26 cellular contexts compared by ENCODE assay signal in genomic region chrX:150312931-150313330, GRCh38. TPM values are rescaled to one million over a fixed set of nuclear protein-coding genes. Genes with fewer than 3 reads are reported as not detected.
DNase-seq lines count a peak whose midpoint lies in the region; TF ChIP-seq lines count a peak whose summit lies in the region.
"Had no signal": no experiment of that assay in that cellular context is flagged by ENCODE, and none has a peak within 500 bp of the region (broad histone marks: within the 10 kb centered on the region; RNA-seq: fewer than 3 reads in every experiment).

No MANE protein-coding gene starts in this region.

- no peaks in the 10 kb centered on the region for H3K36me3 ChIP-seq in HUES6 (ENCODE audit: control insufficient read depth, insufficient read depth, low read length)
- H3K36me3 ChIP-seq: BE2C, BLaER1 had no signal

- DNase-seq in coronary artery (ENCODE audit: low spot score) (peak; percentile 36), islet precursor cell (peak; percentile 20), osteocyte (ENCODE audit: extremely low spot score, unreplicated experiment) (peak; percentile 53), SHP77 treated with DMSO at 0.1 percent for 48 hours (lab: John Stamatoyannopoulos, UW) (no peak), hypothalamus (lab: John Stamatoyannopoulos, UW) (no peak), SW 1271 (lab: John Stamatoyannopoulos, UW) (no peak)
- DNase-seq: 8988T; ACHN; BE2C; C1 segment of cervical spinal cord; CD4-positive, alpha-beta memory T cell; CD4-positive, CD25-positive, alpha-beta regulatory T cell; CD8-positive, alpha-beta memory T cell; COR-L47; DMS 273 treated with DMSO at 0.1 percent for 48 hours; DMS153; DMS53; DMS79; DND-41; EL; GDM1 had no signal

- H3K9me3 Mint-ChIP-seq in osteocyte (ENCODE audit: unreplicated experiment) = no peaks in the 10 kb centered on the region
- H3K9me3 Mint-ChIP-seq: CD8-positive, alpha-beta memory T cell had no signal

- no peaks in the 10 kb centered on the region for H3K36me3 Mint-ChIP-seq in osteocyte (ENCODE audit: unreplicated experiment)
- H3K36me3 Mint-ChIP-seq: CD14-positive monocyte; CD4-positive, alpha-beta memory T cell; CD4-positive, CD25-positive, alpha-beta regulatory T cell; CD8-positive, alpha-beta memory T cell had no signal

- no peaks in the 10 kb centered on the region for H3K9me3 ChIP-seq in HUES6 (ENCODE audit: control insufficient read depth, insufficient read depth, low read depth, low read length)
- H3K9me3 ChIP-seq: BE2C, BLaER1 had no signal

- H3K27ac Mint-ChIP-seq in osteocyte (ENCODE audit: unreplicated experiment) = no peak overlapping the region
- H3K27ac Mint-ChIP-seq: CD4-positive, alpha-beta memory T cell; CD4-positive, CD25-positive, alpha-beta regulatory T cell; CD8-positive, alpha-beta memory T cell had no signal

- no peak for TF ChIP-seq CTCF in coronary artery (IDR thresholded peaks at IDR 0.05)
- TF ChIP-seq CTCF in osteocyte (IDR thresholded peaks at IDR 0.05) = no peak

- no peaks in the 10 kb centered on the region for H3K27me3 Mint-ChIP-seq in osteocyte (ENCODE audit: unreplicated experiment)
- H3K27me3 Mint-ChIP-seq: CD4-positive, alpha-beta memory T cell had no signal

- peaks cover 3% of the 10 kb centered on the region for H3K27me3 ChIP-seq in HUES6 (ENCODE audit: control insufficient read depth, insufficient read depth, low read length)
- H3K27me3 ChIP-seq: BE2C, BLaER1 had no signal

- no peaks in the 10 kb centered on the region for H3K4me1 Mint-ChIP-seq in osteocyte (ENCODE audit: unreplicated experiment)
- H3K4me1 Mint-ChIP-seq: CD14-positive monocyte; CD4-positive, CD25-positive, alpha-beta regulatory T cell had no signal

- no peaks in the 10 kb centered on the region; the same call in 1 of the 2 replicates for H3K4me1 ChIP-seq in HUES6 (ENCODE audit: control insufficient read depth, insufficient read depth, low read length)
- H3K4me1 ChIP-seq: BE2C had no signal

- no peak overlapping the region for H3K4me3 ChIP-seq in HUES6 (ENCODE audit: low read depth, low read length)
- no peak overlapping the region for H3K4me3 ChIP-seq in coronary artery
- H3K4me3 ChIP-seq: BLaER1, GM12878 had no signal

- no peak overlapping the region for H3K4me3 Mint-ChIP-seq in osteocyte (ENCODE audit: unreplicated experiment)
- H3K4me3 Mint-ChIP-seq: CD4-positive, alpha-beta memory T cell; CD4-positive, CD25-positive, alpha-beta regulatory T cell; CD8-positive, alpha-beta memory T cell had no signal

- H3K9ac ChIP-seq in HUES6 (ENCODE audit: low read length) = peak overlapping the region; percentile 34
- H3K9ac ChIP-seq: BLaER1 had no signal

- H3K27ac ChIP-seq in HUES6 (ENCODE audit: low read depth, low read length) (no peak overlapping the region), coronary artery (no peak overlapping the region)
- H3K27ac ChIP-seq: BLaER1 had no signal

RNA-seq across cellular contexts. Expression of gene MAMLD1, which starts 50.2 kb away (rescaled TPM):
- total RNA-seq in osteocyte = 13.2 and 13.4 TPM in 2 replicates
- total RNA-seq: G401, GM12878 had no signal

Comparison
In these comparisons a context has a peak if more than half of its experiments do, and no peak if none do; other contexts are left out.
1. DNase-seq: peak in coronary artery (single experiment), islet precursor cell (single experiment) and osteocyte (single experiment); none in SHP77 treated with DMSO at 0.1 percent for 48 hours (single experiment), hypothalamus (0 of 51) and SW 1271 (0 of 2).